ENCODE assay signal across 11 cellular contexts in the genomic region with DNA sequence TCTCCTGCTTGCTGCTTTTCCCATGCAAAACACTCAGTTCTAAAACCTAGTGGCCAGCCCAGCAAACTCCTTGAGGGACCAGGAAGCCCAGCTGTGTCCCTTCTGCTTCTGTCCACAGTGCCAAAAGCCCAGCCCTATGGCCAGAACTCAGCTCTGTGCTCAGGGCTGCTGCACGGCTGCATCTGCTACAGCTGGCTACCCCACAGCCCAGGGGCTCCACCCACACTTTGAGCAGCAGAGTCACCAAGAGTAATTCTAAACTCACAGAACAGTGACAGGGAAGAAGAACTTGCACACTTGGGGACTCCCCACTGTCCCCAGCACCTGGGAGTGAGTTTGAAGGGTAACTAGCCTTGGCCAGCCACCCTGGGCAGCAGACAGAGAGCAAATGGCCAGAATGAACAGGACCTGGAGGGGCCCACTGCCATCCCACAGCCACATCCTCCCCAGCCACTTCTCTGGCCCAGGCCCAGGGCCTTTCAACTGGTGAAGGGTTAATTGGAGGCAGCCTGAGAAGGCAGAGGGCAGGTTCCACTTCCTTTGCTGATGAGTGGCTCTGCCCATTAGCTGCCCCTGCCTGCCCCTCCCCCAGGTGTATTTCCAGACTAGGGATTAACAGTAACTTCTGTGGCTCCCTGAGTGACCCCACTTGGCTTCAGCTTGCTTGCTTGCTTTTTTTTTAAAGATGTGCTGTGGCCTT. TPM values are rescaled to one million over a fixed set of nuclear protein-coding genes. Genes with fewer than 3 reads are reported as not detected.
DNase-seq lines count a peak whose midpoint lies in the region; ATAC-seq, FAIRE-seq and TF ChIP-seq lines count a peak whose summit lies in the region.
"Had no signal": no experiment of that assay in that cellular context is flagged by ENCODE, and none has a peak within 500 bp of the region (broad histone marks: within the 10 kb centered on the region; RNA-seq: fewer than 3 reads in every experiment).

No MANE protein-coding gene starts in this region.

- FAIRE-seq in GM12891 (lab: Jason Lieb, UNC) (peak; percentile 88), endothelial cell of umbilical vein (lab: Jason Lieb, UNC) (peak; percentile 4)

- no CpG with 5 or more reads among the region's 1 CpG for WGBS in neuronal stem cell (ENCODE audit: extremely low coverage in 2 of 2, insufficient read length in 2 of 2, insufficient replicate concordance in 1 of 2), 2 donors

- no peaks in the 10 kb centered on the region for H3K27me3 ChIP-seq in endothelial cell of umbilical vein (ENCODE audit: control insufficient read depth in 2 of 2, insufficient read depth in 2 of 2, low read length in 2 of 2)
- no peaks in the 10 kb centered on the region for H3K27me3 ChIP-seq in neuronal stem cell (ENCODE audit: control insufficient read depth in 3 of 3, insufficient read depth in 3 of 3, low read depth in 1 of 3, low read length in 3 of 3)
- H3K27me3 ChIP-seq: SJSA1 had no signal

- H4K20me1 ChIP-seq in endothelial cell of umbilical vein (replicated peaks; ENCODE audit: control insufficient read depth, extremely low read depth, insufficient read depth, low read length) (no peaks in the 10 kb centered on the region), OCI-LY7 (ENCODE audit: insufficient read depth, low read length) (no peaks in the 10 kb centered on the region)

- H3K18ac ChIP-seq in neuronal stem cell (ENCODE audit: low read length), result no peak overlapping the region

- no peak overlapping the region for H2BK5ac ChIP-seq in neuronal stem cell (ENCODE audit: low read length)

- ATAC-seq in HG02852 (IDR thresholded peaks at IDR 0.05; ENCODE audit: unreplicated experiment), result peak; percentile 83
- ATAC-seq in GM21390 (IDR thresholded peaks at IDR 0.05; ENCODE audit: unreplicated experiment), result no peak

- intact Hi-C loops in endothelial cell of umbilical vein (cut with micrococcal nuclease) (no loop called here), OCI-LY7 (cut with micrococcal nuclease; ENCODE audit: unreplicated experiment) (no loop called here)

- no peak overlapping the region for H3K4ac ChIP-seq in neuronal stem cell (ENCODE audit: low read length)

- H3K4me1 ChIP-seq in endothelial cell of umbilical vein (ENCODE audit: control insufficient read depth, extremely low read depth, insufficient read depth, low read length), result peaks cover 52% of the 10 kb centered on the region
- peaks cover 0 to 23% of the 10 kb centered on the region in 2 donors for H3K4me1 ChIP-seq in neuronal stem cell (ENCODE audit: control insufficient read depth in 2 of 2, insufficient read depth in 1 of 2, low read depth in 1 of 2, low read length in 2 of 2)
- no peaks in the 10 kb centered on the region for H3K4me1 ChIP-seq in OCI-LY7 (ENCODE audit: insufficient read depth, low read length, poor library complexity, severe bottlenecking)

- no peak overlapping the region for H4K8ac ChIP-seq in neuronal stem cell (ENCODE audit: low read depth, low read length)

- peak; percentile 64 for DNase-seq in GM12891 (ENCODE audit: insufficient read length, low spot score)
- no peak for DNase-seq in endothelial cell of umbilical vein (ENCODE audit: low read depth, low spot score)
- DNase-seq in neuronal stem cell (ENCODE audit: low spot score), result no peak
- no peak for DNase-seq in activated effector memory CD4-positive, alpha-beta T cell treated with Interleukin-2 at 50 U/mL for 16 hours
- no peak for DNase-seq in OCI-LY7 (ENCODE audit: low spot score)
- DNase-seq in activated naive CD4-positive, alpha-beta T cell treated with Interleukin-2 at 50 U/mL for 16 hours, result no peak
- DNase-seq: activated CD4-positive, alpha-beta T cell treated with anti-CD3 and anti-CD28 coated beads, Interleukin-2, amount 50 U/mL, for 48 hours; NCI-H2107 had no signal

- H2BK120ac ChIP-seq in neuronal stem cell (ENCODE audit: low read depth, low read length), result no peak overlapping the region

- H3K9me2 ChIP-seq in OCI-LY7 (ENCODE audit: insufficient read depth, low read length), result no peaks in the 10 kb centered on the region

- BruUV-seq in endothelial cell of umbilical vein (replicated peaks; lab: Mats Ljungman, UMichigan) (no TSS peak), OCI-LY7 (replicated peaks; lab: Mats Ljungman, UMichigan) (no TSS peak)

- H2BK15ac ChIP-seq in neuronal stem cell (ENCODE audit: low read length), result no peak overlapping the region

- CTCF ChIA-PET in endothelial cell of umbilical vein (lab: Charles Lee) (interaction anchor here (1.0 to 8.9 kb wide), 8 partner anchors 7 to 28 kb away, joined by 3 to 56 read pairs (median 4); a partner anchor contains a TSS), OCI-LY7 (lab: Charles Lee; ENCODE audit: unreplicated experiment) (no interaction called here)

- H3K4me2 ChIP-seq in endothelial cell of umbilical vein (ENCODE audit: insufficient read depth, low read length) (no peak overlapping the region), neuronal stem cell (ENCODE audit: insufficient read depth, low read length, poor library complexity, severe bottlenecking) (no peak overlapping the region), OCI-LY7 (ENCODE audit: low read length) (no peak overlapping the region)

- H4K91ac ChIP-seq in neuronal stem cell (ENCODE audit: low read depth, low read length, poor library complexity), result no peak overlapping the region

- no peak for TF ChIP-seq CTCF in endothelial cell of umbilical vein (IDR thresholded peaks at IDR 0.05; ENCODE audit: extremely low read depth in 1 of 2, insufficient read depth in 1 of 2, low read depth in 1 of 2, low read length in 2 of 2)
- TF ChIP-seq CTCF in OCI-LY7 (conservative IDR thresholded peaks at IDR 0.05; ENCODE audit: low read length), result no peak

- no peak overlapping the region for H3K23ac ChIP-seq in neuronal stem cell (ENCODE audit: low read depth, low read length, poor library complexity)

- dilution Hi-C loops in endothelial cell of umbilical vein (cut with MboI; ENCODE audit: extremely low pct_ligation_motif_present, low sequenced_read_pairs), result no loop called here

- no peak overlapping the region for H2BK12ac ChIP-seq in neuronal stem cell (ENCODE audit: low read length)

- POLR2A ChIA-PET in endothelial cell of umbilical vein (lab: Charles Lee), result no interaction called here
- POLR2A ChIA-PET in OCI-LY7 (lab: Charles Lee), result no interaction called here

- H3K14ac ChIP-seq in neuronal stem cell (ENCODE audit: low read length), result no peak overlapping the region

- H3K4me3 ChIP-seq in endothelial cell of umbilical vein (replicated peaks in 1 of 3; ENCODE audit: insufficient read depth in 1 of 3, low read depth in 1 of 3, low read length in 3 of 3) (no peak overlapping the region), neuronal stem cell (ENCODE audit: low read length in 2 of 2) (no peak overlapping the region), OCI-LY7 (ENCODE audit: low read depth, low read length, poor library complexity, severe bottlenecking) (no peak overlapping the region)
- H3K4me3 ChIP-seq: SJSA1 had no signal

- no peaks in the 10 kb centered on the region for H3K9me1 ChIP-seq in endothelial cell of umbilical vein (replicated peaks; ENCODE audit: control insufficient read depth, extremely low read depth, insufficient read depth, low read length)

- no peaks in the 10 kb centered on the region for H3K79me1 ChIP-seq in neuronal stem cell (ENCODE audit: low read depth, low read length)

- H3K27ac ChIP-seq in endothelial cell of umbilical vein (ENCODE audit: insufficient read depth, low read depth, low read length) (no peak overlapping the region), neuronal stem cell (replicated peaks; ENCODE audit: low read length) (no peak overlapping the region), OCI-LY7 (ENCODE audit: low read depth, low read length, poor library complexity, severe bottlenecking) (no peak overlapping the region)
- H3K27ac ChIP-seq: SJSA1 had no signal

- H3K79me2 ChIP-seq in endothelial cell of umbilical vein (ENCODE audit: control insufficient read depth, insufficient read depth, low read length) (no peaks in the 10 kb centered on the region), OCI-LY7 (ENCODE audit: insufficient read depth, low read depth, low read length) (no peaks in the 10 kb centered on the region)

- no peak for TF ChIP-seq POLR2A in GM12891 (IDR thresholded peaks at IDR 0.05; ENCODE audit: low read depth, low read length)
- TF ChIP-seq POLR2A in endothelial cell of umbilical vein (IDR thresholded peaks at IDR 0.05; ENCODE audit: low read depth, low read length), result no peak

- H2AFZ ChIP-seq in endothelial cell of umbilical vein (ENCODE audit: low read depth, low read length) (no peak overlapping the region), neuronal stem cell (ENCODE audit: low read length) (no peak overlapping the region), OCI-LY7 (ENCODE audit: low read length) (no peak overlapping the region)

- H2AK5ac ChIP-seq in neuronal stem cell (ENCODE audit: low read depth, low read length), result no peak overlapping the region

- H3K36me3 ChIP-seq in endothelial cell of umbilical vein (ENCODE audit: control insufficient read depth in 2 of 2, extremely low read depth in 1 of 2, insufficient read depth in 2 of 2, low read length in 2 of 2) (peaks cover 0 to 8% of the 10 kb centered on the region in 2 experiments), neuronal stem cell (replicated peaks in 1 of 2; ENCODE audit: control insufficient read depth in 2 of 2, insufficient read depth in 2 of 2, low read length in 2 of 2) (peaks cover 33 to 58% of the 10 kb centered on the region in 2 donors), OCI-LY7 (ENCODE audit: insufficient read depth, low read length) (no peaks in the 10 kb centered on the region)

- no peaks in the 10 kb centered on the region for H3K9me3 ChIP-seq in endothelial cell of umbilical vein (replicated peaks; ENCODE audit: control insufficient read depth, insufficient read depth, low read length)
- no peaks in the 10 kb centered on the region for H3K9me3 ChIP-seq in neuronal stem cell (replicated peaks in 1 of 2; ENCODE audit: control insufficient read depth in 2 of 2, insufficient read depth in 1 of 2, low read depth in 1 of 2, low read length in 2 of 2)
- no peaks in the 10 kb centered on the region for H3K9me3 ChIP-seq in OCI-LY7 (ENCODE audit: low read length)
- H3K9me3 ChIP-seq: SJSA1 had no signal

- H3K9ac ChIP-seq in endothelial cell of umbilical vein (replicated peaks; ENCODE audit: extremely low read depth, insufficient read depth, low read length) (no peak overlapping the region), neuronal stem cell (ENCODE audit: low read depth, low read length, poor library complexity) (peak overlapping the region; percentile 63)

RNA-seq across cellular contexts. Expression of a gene that starts 28.1 kb away (rescaled TPM):
- 33.9 TPM for polyA plus RNA-seq in GM12891 (2012; ENCODE audit: low read depth, missing spikeins)
- total RNA-seq in endothelial cell of umbilical vein (108 and 114 TPM in 2 replicates), OCI-LY7 (2022) (73.1 and 92.1 TPM in 2 replicates)
- polyA plus RNA-seq in endothelial cell of umbilical vein, result 74.1 and 77.2 TPM in 2 replicates
- polyA plus RNA-seq in endothelial cell of umbilical vein (2011; cell fraction: cytosol; rRNA removed), result 88.7 and 106 TPM in 2 replicates
- polyA plus RNA-seq in endothelial cell of umbilical vein (2011; cell fraction: nucleus; rRNA removed), result 74.2 and 76.4 TPM in 2 replicates
- polyA plus RNA-seq in endothelial cell of umbilical vein (2012), result 154 and 159 TPM in 2 replicates
- 45.9 and 64.0 TPM in 2 replicates for polyA minus RNA-seq in endothelial cell of umbilical vein
- polyA minus RNA-seq in endothelial cell of umbilical vein (2011; cell fraction: cytosol; rRNA and poly(A)+ RNA removed), result 17.6 TPM
- polyA minus RNA-seq in endothelial cell of umbilical vein (2011; cell fraction: nucleus; rRNA and poly(A)+ RNA removed), result 26.3 and 40.0 TPM in 2 replicates
- polyA plus RNA-seq in neuronal stem cell (2013, experiment 1 of 2), result 33.0 TPM
- polyA plus RNA-seq in neuronal stem cell (2013, experiment 2 of 2), result 34.2 TPM
- 54.2 and 67.3 TPM in 2 replicates for total RNA-seq in OCI-LY7 (2014; rRNA removed; shearing (Covaris generic))
